ENCODE assay signal across 8 cellular contexts in the genomic region with DNA sequence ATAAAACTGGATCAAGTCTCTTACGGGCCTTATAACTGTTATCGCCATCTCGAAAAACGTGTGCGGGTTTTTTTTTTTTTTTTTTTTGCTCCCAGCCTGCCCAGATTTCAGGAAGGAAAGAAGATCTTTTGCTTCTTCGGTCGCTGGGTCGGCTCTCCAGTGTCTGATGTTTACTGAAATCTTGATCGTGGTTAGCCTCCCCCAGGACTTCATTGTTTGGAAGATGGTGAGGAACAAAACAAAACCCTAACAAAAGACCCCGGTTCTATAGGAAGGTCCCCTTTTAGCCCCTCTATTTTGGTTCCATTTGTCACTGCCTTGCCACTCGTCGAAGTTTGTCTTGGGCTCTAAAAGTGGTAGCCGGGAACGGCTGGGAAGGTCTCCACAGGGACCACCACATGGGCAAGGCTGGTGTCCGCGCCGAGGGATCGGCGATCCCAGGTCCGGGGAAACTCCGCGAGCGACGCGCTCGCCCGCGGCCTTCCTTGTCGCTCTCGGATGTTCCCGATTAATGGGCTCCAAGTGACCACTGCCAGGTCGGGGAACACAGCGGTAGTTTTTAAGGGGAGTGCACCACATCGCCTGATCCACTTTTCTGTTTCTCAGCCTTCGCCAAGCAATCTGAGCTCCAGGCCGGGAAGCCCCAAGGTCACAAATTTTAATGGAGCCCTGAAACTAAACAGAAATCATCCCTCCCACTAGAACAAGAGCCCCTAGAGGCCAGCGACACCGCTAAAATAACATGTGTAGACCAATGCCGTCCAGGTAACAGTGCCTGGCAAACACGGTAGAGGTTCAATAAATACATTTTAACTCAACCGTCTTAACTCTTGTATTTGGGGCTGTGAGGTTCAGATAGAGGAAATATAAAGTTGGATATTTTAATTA. TPM values are rescaled to one million over a fixed set of nuclear protein-coding genes. Genes with fewer than 3 reads are reported as not detected.
A peak's percentile ranks its signal among the peaks of the same experiment; 100 is the strongest.
DNase-seq lines count a peak whose midpoint lies in the region; ATAC-seq and TF ChIP-seq lines count a peak whose summit lies in the region.

No MANE protein-coding gene starts in this region.

- peaks cover 0 to under 1% of the 10 kb centered on the region in 2 donors for H3K36me3 ChIP-seq in vagina

- TF ChIP-seq CTCF in glutamatergic neuron (IDR thresholded peaks at IDR 0.05; ENCODE audit: partially characterized antibody, unreplicated experiment): peak; percentile 17
- TF ChIP-seq CTCF in vagina (IDR thresholded peaks at IDR 0.05): peak in 1 of 3 experiments; percentile 27

- H3K27ac Mint-ChIP-seq in activated naive CD4-positive, alpha-beta T cell treated with anti-CD3 and anti-CD28 coated beads, Interleukin-2, amount 50 U/mL, for 24 hours: peak overlapping the region; percentile 99
- H3K27ac Mint-ChIP-seq in glutamatergic neuron (ENCODE audit: unreplicated experiment): peak overlapping the region; percentile 100

- peak overlapping the region; percentile 69 to 86 for H3K4me3 ChIP-seq in vagina

- TF ChIP-seq POLR2A in vagina (IDR thresholded peaks at IDR 0.05): peak in 1 of 2 donors; percentile 15

- H3K27me3 Mint-ChIP-seq in activated naive CD4-positive, alpha-beta T cell treated with anti-CD3 and anti-CD28 coated beads, Interleukin-2, amount 50 U/mL, for 24 hours: no peaks in the 10 kb centered on the region
- H3K27me3 Mint-ChIP-seq in glutamatergic neuron (ENCODE audit: unreplicated experiment): peaks cover 20% of the 10 kb centered on the region

- H3K4me3 Mint-ChIP-seq in activated naive CD4-positive, alpha-beta T cell treated with anti-CD3 and anti-CD28 coated beads, Interleukin-2, amount 50 U/mL, for 24 hours: peak overlapping the region; percentile 98
- peak overlapping the region; percentile 99 for H3K4me3 Mint-ChIP-seq in glutamatergic neuron (ENCODE audit: unreplicated experiment)

- H3K9me3 Mint-ChIP-seq in activated naive CD4-positive, alpha-beta T cell treated with anti-CD3 and anti-CD28 coated beads, Interleukin-2, amount 50 U/mL, for 24 hours: no peaks in the 10 kb centered on the region
- H3K9me3 Mint-ChIP-seq in glutamatergic neuron (ENCODE audit: unreplicated experiment): peaks cover 18% of the 10 kb centered on the region

- peak overlapping the region; percentile 98 for H3K27ac ChIP-seq in vagina

- in situ Hi-C loops in KBM-7 (cut with MboI; ENCODE audit: low pct_unique_long_range_greater_than_20kb, low sequenced_read_pairs): no loop called here

- intact Hi-C loops in vagina (cut with DNase I): loop anchor here (1.0 kb wide), 1 partner anchor 45 kb away; no protein-coding TSS in a partner anchor

- H3K4me1 Mint-ChIP-seq in activated naive CD4-positive, alpha-beta T cell treated with anti-CD3 and anti-CD28 coated beads, Interleukin-2, amount 50 U/mL, for 24 hours: peaks cover 9% of the 10 kb centered on the region
- peaks cover 2% of the 10 kb centered on the region for H3K4me1 Mint-ChIP-seq in glutamatergic neuron (ENCODE audit: low read depth, unreplicated experiment)

- ATAC-seq in GM19452 (IDR thresholded peaks at IDR 0.05; ENCODE audit: unreplicated experiment): peak; percentile 8

- no peaks in the 10 kb centered on the region for H3K4me1 ChIP-seq in vagina

- H3K9me3 ChIP-seq in vagina: no peaks in the 10 kb centered on the region

- H3K27me3 ChIP-seq in vagina: no peaks in the 10 kb centered on the region

- DNase-seq in COLO829 (ENCODE audit: low spot score) (peak; percentile 35), KBM-7 (peak; percentile 79), SIG-M5 treated with dmso at 0.1 percent for 504 hours (lab: John Stamatoyannopoulos, UW; ENCODE audit: unreplicated experiment) (peak; percentile 70), glutamatergic neuron (peak; percentile 64), occipital lobe (lab: John Stamatoyannopoulos, UW) (peak; percentile 27), vagina (ENCODE audit: extremely low spot score in 2 of 2) (peak in 1 of 2 donors; percentile 92)

- peaks cover 8% of the 10 kb centered on the region for H3K36me3 Mint-ChIP-seq in activated naive CD4-positive, alpha-beta T cell treated with anti-CD3 and anti-CD28 coated beads, Interleukin-2, amount 50 U/mL, for 24 hours
- no peaks in the 10 kb centered on the region for H3K36me3 Mint-ChIP-seq in glutamatergic neuron (ENCODE audit: unreplicated experiment)

RNA-seq across cellular contexts. Expression of gene TRIM27, which starts 27.0 kb away (rescaled TPM):
- total RNA-seq in glutamatergic neuron (ENCODE audit: unreplicated experiment) (65.2 TPM), occipital lobe (65.2 TPM), vagina (58.4 TPM)
